In the genomic region with DNA sequence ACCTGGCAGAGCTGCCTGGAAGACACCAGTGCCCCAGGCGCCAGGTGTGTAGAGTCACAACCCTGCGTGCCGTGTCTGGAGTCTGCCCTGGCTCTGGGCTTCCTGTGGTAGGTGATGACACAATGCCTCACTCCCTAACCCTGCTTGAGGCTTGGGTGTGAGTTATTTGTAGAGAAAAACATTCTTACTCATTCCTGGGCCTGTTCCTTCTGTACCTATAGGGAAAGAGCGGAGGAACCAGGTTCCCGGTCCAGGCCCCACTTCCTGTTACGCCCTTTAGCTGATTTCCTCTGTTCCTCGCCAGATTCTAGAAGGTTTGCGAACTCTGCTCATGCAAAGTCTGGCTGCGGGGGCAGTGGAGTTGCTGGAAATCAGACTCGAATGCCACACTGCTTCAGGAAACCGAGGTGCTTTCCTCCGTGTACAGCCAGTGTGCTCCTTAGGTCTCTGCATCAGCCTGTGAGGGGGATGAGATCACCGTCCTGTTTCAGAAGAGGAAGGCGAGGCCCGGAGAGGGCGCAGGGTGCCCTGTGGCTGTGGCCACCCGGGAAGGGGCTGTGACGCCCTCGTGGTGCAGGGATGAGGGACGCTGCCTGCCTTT, we compare ENCODE assay signal across 9 cellular contexts.
DNase-seq lines count a peak whose midpoint lies in the region; ATAC-seq, FAIRE-seq and TF ChIP-seq lines count a peak whose summit lies in the region.
"Had no signal": no experiment of that assay in that cellular context is flagged by ENCODE, and none has a peak within 500 bp of the region (broad histone marks: within the 10 kb centered on the region; RNA-seq: fewer than 3 reads in every experiment).

No MANE protein-coding gene starts in this region.

- H3K9me3 ChIP-seq in T-helper 17 cell (ENCODE audit: control insufficient read depth, low read length, poor library complexity, severe bottlenecking) = no peaks in the 10 kb centered on the region
- H3K9me3 ChIP-seq: vagina had no signal

- H3K36me3 Mint-ChIP-seq in T-helper 17 cell (ENCODE audit: low read depth) (no peaks in the 10 kb centered on the region), nephron progenitor cell (ENCODE audit: low read depth) (no peaks in the 10 kb centered on the region)
- peaks cover 6% of the 10 kb centered on the region for H3K36me3 Mint-ChIP-seq in activated naive CD8-positive, alpha-beta T cell treated with anti-CD3 and anti-CD28 coated beads, Interleukin-2, amount 10 ng/mL, durations not matched to agents 7 days and 5 days

- peaks cover 1% of the 10 kb centered on the region for H3K9me3 Mint-ChIP-seq in activated naive CD8-positive, alpha-beta T cell treated with anti-CD3 and anti-CD28 coated beads, Interleukin-2, amount 10 ng/mL, durations not matched to agents 7 days and 5 days
- peaks cover 7% of the 10 kb centered on the region for H3K9me3 Mint-ChIP-seq in nephron progenitor cell

- H3K27me3 Mint-ChIP-seq in T-helper 17 cell (no peaks in the 10 kb centered on the region), nephron progenitor cell (ENCODE audit: low read depth, poor library complexity) (peaks cover 17% of the 10 kb centered on the region)
- no peaks in the 10 kb centered on the region for H3K27me3 Mint-ChIP-seq in activated naive CD8-positive, alpha-beta T cell treated with anti-CD3 and anti-CD28 coated beads, Interleukin-2, amount 10 ng/mL, durations not matched to agents 7 days and 5 days

- no peak for TF ChIP-seq CTCF in nephron progenitor cell (IDR thresholded peaks at IDR 0.05)

- peak overlapping the region; percentile 92 for H3K27ac Mint-ChIP-seq in T-helper 17 cell
- peak overlapping the region; percentile 97 for H3K27ac Mint-ChIP-seq in activated naive CD8-positive, alpha-beta T cell treated with anti-CD3 and anti-CD28 coated beads, Interleukin-2, amount 10 ng/mL, durations not matched to agents 7 days and 5 days
- H3K27ac Mint-ChIP-seq in nephron progenitor cell = no peak overlapping the region

- H3K4me1 Mint-ChIP-seq in T-helper 17 cell (peaks cover 42% of the 10 kb centered on the region), nephron progenitor cell (peaks cover 63% of the 10 kb centered on the region)
- H3K4me1 Mint-ChIP-seq in activated naive CD8-positive, alpha-beta T cell treated with anti-CD3 and anti-CD28 coated beads, Interleukin-2, amount 10 ng/mL, durations not matched to agents 7 days and 5 days = peaks cover 44% of the 10 kb centered on the region

- FAIRE-seq in GM18507 (lab: Jason Lieb, UNC) = peak; percentile 93

- DNase-seq in GM18507 (ENCODE audit: extremely low spot score, insufficient read length, low read depth) = no peak
- peak in 2 of 3 donors; percentile 12 for DNase-seq in T-helper 17 cell
- DNase-seq in activated naive CD8-positive, alpha-beta T cell treated with anti-CD3 and anti-CD28 coated beads, Interleukin-2, amount 10 ng/mL, durations not matched to agents 7 days and 5 days = peak; percentile 64
- peak; percentile 85 for DNase-seq in stimulated activated CD4-positive, alpha-beta T cell treated with anti-CD3 and anti-CD28 coated beads, Interleukin-15, amount 100 ng/mL, for 24 hours
- DNase-seq in NCI-H510A (lab: John Stamatoyannopoulos, UW) = no peak
- no peak for DNase-seq in NCI-H526 (lab: John Stamatoyannopoulos, UW)
- DNase-seq in nephron progenitor cell = no peak
- no peak for DNase-seq in GOT3 (lab: John Stamatoyannopoulos, UW)

- peak; percentile 81 for ATAC-seq in T-helper 17 cell
- ATAC-seq in activated naive CD8-positive, alpha-beta T cell treated with anti-CD3 and anti-CD28 coated beads, Interleukin-2, amount 10 ng/mL, durations not matched to agents 7 days and 5 days (ENCODE audit: low read depth) = peak; percentile 80

- H3K4me3 Mint-ChIP-seq in T-helper 17 cell = peak overlapping the region; percentile 68
- peak overlapping the region; percentile 76 for H3K4me3 Mint-ChIP-seq in activated naive CD8-positive, alpha-beta T cell treated with anti-CD3 and anti-CD28 coated beads, Interleukin-2, amount 10 ng/mL, durations not matched to agents 7 days and 5 days
- H3K4me3 Mint-ChIP-seq in nephron progenitor cell = no peak overlapping the region

- POLR2A ChIA-PET in activated naive CD8-positive, alpha-beta T cell treated with anti-CD3 and anti-CD28 coated beads, Interleukin-2, amount 10 ng/mL, durations not matched to agents 7 days and 5 days (lab: Charles Lee) = interaction anchor here (0.5 to 2.0 kb wide), 8 partner anchors 11 to 113 kb away, joined by 3 to 11 read pairs (median 4); a partner anchor contains a TSS

Comparison
In these comparisons a context has a peak if more than half of its experiments do, and no peak if none do; other contexts are left out.
1. DNase-seq: peak in T-helper 17 cell (2 of 3), activated naive CD8-positive, alpha-beta T cell treated with anti-CD3 and anti-CD28 coated beads, Interleukin-2, amount 10 ng/mL, durations not matched to agents 7 days and 5 days (single experiment) and stimulated activated CD4-positive, alpha-beta T cell treated with anti-CD3 and anti-CD28 coated beads, Interleukin-15, amount 100 ng/mL, for 24 hours (single experiment); none in GM18507 (single experiment), NCI-H510A (single experiment), NCI-H526 (0 of 2), nephron progenitor cell (single experiment) and GOT3 (single experiment).